Comparison of ENCODE assay signal across 16 cellular contexts in the genomic region with DNA sequence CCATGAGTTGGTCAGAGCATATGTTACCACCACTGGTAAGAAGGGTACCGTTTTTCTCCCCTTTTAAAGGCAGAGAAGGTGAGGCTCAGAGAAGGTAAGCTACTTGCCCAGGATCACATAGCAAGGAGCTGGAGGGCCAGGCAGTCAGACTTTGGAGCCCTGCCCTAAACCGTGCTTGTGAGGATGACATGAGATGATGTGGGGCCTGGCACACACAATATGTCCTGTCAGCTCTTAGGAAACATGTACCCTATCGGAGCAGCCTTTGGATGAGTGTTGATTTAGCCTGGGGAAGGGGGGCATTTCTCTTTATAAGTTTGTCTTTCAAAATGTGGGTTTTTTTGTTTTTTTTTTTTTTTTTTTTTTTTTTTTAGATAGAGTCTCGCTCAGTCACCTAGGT.
DNase-seq lines count a peak whose midpoint lies in the region; ATAC-seq and TF ChIP-seq lines count a peak whose summit lies in the region.
"Had no signal": no experiment of that assay in that cellular context is flagged by ENCODE, and none has a peak within 500 bp of the region (broad histone marks: within the 10 kb centered on the region; RNA-seq: fewer than 3 reads in every experiment).

No MANE protein-coding gene starts in this region.

- BruUV-seq in MCF 10A (replicated peaks; lab: Mats Ljungman, UMichigan), result no TSS peak

- no peak overlapping the region for H3K4me3 ChIP-seq in neural progenitor cell
- H3K4me3 ChIP-seq in foreskin fibroblast (ENCODE audit: low read depth in 1 of 2, low read length in 2 of 2), result no peak overlapping the region
- H3K4me3 ChIP-seq in aorta (ENCODE audit: low read length in 2 of 2), result no peak overlapping the region
- H3K4me3 ChIP-seq: GM23338, HAP-1 had no signal

- no peaks in the 10 kb centered on the region for H3K27me3 Mint-ChIP-seq in central memory CD8-positive, alpha-beta T cell
- peaks cover 9% of the 10 kb centered on the region for H3K27me3 Mint-ChIP-seq in neural progenitor cell (ENCODE audit: insufficient read depth, low read depth)
- H3K27me3 Mint-ChIP-seq in MCF 10A (ENCODE audit: insufficient read depth, unreplicated experiment), result no peaks in the 10 kb centered on the region
- H3K27me3 Mint-ChIP-seq: CD4-positive, alpha-beta T cell had no signal

- no peak for TF ChIP-seq CTCF in neural progenitor cell (IDR thresholded peaks at IDR 0.05)
- TF ChIP-seq CTCF in foreskin fibroblast (IDR thresholded peaks at IDR 0.05; ENCODE audit: low read depth, low read length), result no peak
- TF ChIP-seq CTCF in MCF 10A (IDR thresholded peaks at IDR 0.05; ENCODE audit: unreplicated experiment), result no peak

- POLR2A ChIA-PET in MCF 10A (lab: Yijun Ruan, JAX), result no interaction called here

- no peak for ATAC-seq in central memory CD8-positive, alpha-beta T cell (replicated peaks; ENCODE audit: extremely low read depth, poor library complexity, severe bottlenecking)
- ATAC-seq in HG02973 (IDR thresholded peaks at IDR 0.05; ENCODE audit: unreplicated experiment), result no peak
- ATAC-seq in aorta (ENCODE audit: low FRiP score), result no peak

- peak overlapping the region; percentile 38 for H3K4me2 ChIP-seq in neural progenitor cell
- H3K4me2 ChIP-seq: GM23338 had no signal

- H2AFZ ChIP-seq in neural progenitor cell (replicated peaks), result no peak overlapping the region
- H2AFZ ChIP-seq: GM23338 had no signal

- H3F3A ChIP-seq in neural progenitor cell (ENCODE audit: low read depth), result peaks cover 15% of the 10 kb centered on the region

- no peaks in the 10 kb centered on the region for H3K36me3 Mint-ChIP-seq in central memory CD8-positive, alpha-beta T cell (ENCODE audit: insufficient read depth)
- H3K36me3 Mint-ChIP-seq in neural progenitor cell (peaks cover 2% of the 10 kb centered on the region), MCF 10A (ENCODE audit: insufficient read depth, unreplicated experiment) (peaks cover 46% of the 10 kb centered on the region)

- WGBS in aorta, 2 donors, result 48 to 55% methylated on average over 4 of the region's 4 CpGs

- H3K4me1 Mint-ChIP-seq in central memory CD8-positive, alpha-beta T cell, result peaks cover 31% of the 10 kb centered on the region
- H3K4me1 Mint-ChIP-seq in neural progenitor cell (peaks cover 41% of the 10 kb centered on the region), MCF 10A (ENCODE audit: insufficient read depth, unreplicated experiment) (peaks cover under 1% of the 10 kb centered on the region)

- H3K27ac ChIP-seq in angular gyrus (ENCODE audit: low read depth, low read length) (peak overlapping the region; percentile 51), neural progenitor cell (no peak overlapping the region), aorta (ENCODE audit: low read depth in 1 of 2, low read length in 2 of 2) (peak overlapping the region in 1 of 2 donors; percentile 15)
- H3K27ac ChIP-seq: C4-2B had no signal

- H3K9me3 ChIP-seq in neural progenitor cell (ENCODE audit: low read depth) (no peaks in the 10 kb centered on the region), aorta (ENCODE audit: control insufficient read depth, low read length) (no peaks in the 10 kb centered on the region)
- H3K9me3 ChIP-seq: Caco-2, HAP-1 had no signal

- H3K79me2 ChIP-seq in neural progenitor cell (ENCODE audit: low read depth), result no peaks in the 10 kb centered on the region

- DNase-seq in central memory CD8-positive, alpha-beta T cell (ENCODE audit: low spot score in 2 of 2), result no peak
- DNase-seq in neural progenitor cell (ENCODE audit: low spot score) (no peak), foreskin fibroblast (no peak), aorta (no peak), MCF 10A (ENCODE audit: unreplicated experiment) (no peak)
- DNase-seq: ACHN; AML-193; Caco-2; CD4-positive, alpha-beta T cell; DMS79; GDM1 had no signal

- no peaks in the 10 kb centered on the region for H3K9me3 Mint-ChIP-seq in central memory CD8-positive, alpha-beta T cell
- H3K9me3 Mint-ChIP-seq in neural progenitor cell, result no peaks in the 10 kb centered on the region
- no peaks in the 10 kb centered on the region for H3K9me3 Mint-ChIP-seq in MCF 10A (ENCODE audit: unreplicated experiment)
- H3K9me3 Mint-ChIP-seq: CD4-positive, alpha-beta T cell; GM23338 had no signal

- H3K36me3 ChIP-seq in neural progenitor cell (no peaks in the 10 kb centered on the region), aorta (ENCODE audit: control insufficient read depth in 1 of 2, insufficient read depth in 2 of 2, low read length in 1 of 2) (no peaks in the 10 kb centered on the region)
- H3K36me3 ChIP-seq: HAP-1 had no signal

- peaks cover 28% of the 10 kb centered on the region for H4K20me1 ChIP-seq in neural progenitor cell (ENCODE audit: low read depth)

- no peak overlapping the region for H3K4me3 Mint-ChIP-seq in central memory CD8-positive, alpha-beta T cell
- H3K4me3 Mint-ChIP-seq in neural progenitor cell (no peak overlapping the region), MCF 10A (ENCODE audit: unreplicated experiment) (no peak overlapping the region)
- H3K4me3 Mint-ChIP-seq: CD4-positive, alpha-beta T cell; GM23338 had no signal

- no peak overlapping the region for H3K9ac ChIP-seq in neural progenitor cell

- H3K27me3 ChIP-seq in neural progenitor cell (no peaks in the 10 kb centered on the region), aorta (ENCODE audit: control insufficient read depth in 1 of 2, insufficient read depth in 2 of 2, low read length in 1 of 2) (no peaks in the 10 kb centered on the region)

- intact Hi-C loops in aorta (cut with DNase I) (no loop called here), MCF 10A (cut with micrococcal nuclease) (no loop called here)

- CTCF ChIA-PET in MCF 10A (lab: Yijun Ruan, JAX), result interaction anchor here (1.1 kb wide), 1 partner anchor 17 kb away, joined by 3 read pairs; no protein-coding TSS in a partner anchor

- H3K4me1 ChIP-seq in neural progenitor cell, result peaks cover 19% of the 10 kb centered on the region
- H3K4me1 ChIP-seq in aorta (ENCODE audit: control insufficient read depth in 1 of 2, insufficient read depth in 2 of 2, low read length in 2 of 2), result peaks cover 0 to 4% of the 10 kb centered on the region in 2 donors
- H3K4me1 ChIP-seq: HAP-1 had no signal

- peak overlapping the region; percentile 66 for H3K27ac Mint-ChIP-seq in central memory CD8-positive, alpha-beta T cell (ENCODE audit: low read depth)
- H3K27ac Mint-ChIP-seq in neural progenitor cell (no peak overlapping the region), MCF 10A (ENCODE audit: low read depth, unreplicated experiment) (no peak overlapping the region)
- H3K27ac Mint-ChIP-seq: CD4-positive, alpha-beta T cell; GM23338 had no signal
